19 cellular contexts compared by ENCODE assay signal in genomic region chr10:7365029-7365750, GRCh38. TPM values are rescaled to one million over a fixed set of nuclear protein-coding genes. Genes with fewer than 3 reads are reported as not detected.
DNase-seq lines count a peak whose midpoint lies in the region; ATAC-seq and TF ChIP-seq lines count a peak whose summit lies in the region.
"Had no signal": no experiment of that assay in that cellular context is flagged by ENCODE, and none has a peak within 500 bp of the region (broad histone marks: within the 10 kb centered on the region; RNA-seq: fewer than 3 reads in every experiment).

No MANE protein-coding gene starts in this region.

- CTCF ChIA-PET in activated CD8-positive, alpha-beta T cell treated with anti-CD3 and anti-CD28 coated beads, Interleukin-2, amount 10 ng/mL, durations not matched to agents 7 days and 5 days (lab: Charles Lee) = no interaction called here

- peaks cover 40% of the 10 kb centered on the region for H3K4me1 Mint-ChIP-seq in activated T-cell treated with anti-CD3 and anti-CD28 coated beads, Interleukin-2, amount 50 U/mL, for 24 hours (ENCODE audit: low read depth)
- H3K4me1 Mint-ChIP-seq in activated T-cell treated with anti-CD3 and anti-CD28 coated beads, Interleukin-2, amount 50 U/mL, for 4 hours (ENCODE audit: low read depth) = peaks cover 22% of the 10 kb centered on the region
- peaks cover 13% of the 10 kb centered on the region for H3K4me1 Mint-ChIP-seq in activated CD8-positive, alpha-beta T cell treated with anti-CD3 and anti-CD28 coated beads, Interleukin-2, amount 10 ng/mL, durations not matched to agents 7 days and 5 days (ENCODE audit: low read depth)
- peaks cover 24% of the 10 kb centered on the region for H3K4me1 Mint-ChIP-seq in neural crest cell
- H3K4me1 Mint-ChIP-seq: activated T-helper 17 cell treated with anti-CD3 and anti-CD28 coated beads, Interleukin-2, amount 50 U/mL, for 72 hours had no signal

- H3K36me3 Mint-ChIP-seq in activated T-cell treated with anti-CD3 and anti-CD28 coated beads, Interleukin-2, amount 50 U/mL, for 24 hours (ENCODE audit: low read depth) = peaks cover 97% of the 10 kb centered on the region
- peaks cover 59% of the 10 kb centered on the region for H3K36me3 Mint-ChIP-seq in activated T-cell treated with anti-CD3 and anti-CD28 coated beads, Interleukin-2, amount 50 U/mL, for 4 hours (ENCODE audit: insufficient read depth)
- peaks cover 87% of the 10 kb centered on the region for H3K36me3 Mint-ChIP-seq in activated CD8-positive, alpha-beta T cell treated with anti-CD3 and anti-CD28 coated beads, Interleukin-2, amount 10 ng/mL, durations not matched to agents 7 days and 5 days (ENCODE audit: low read depth)
- peaks cover 27% of the 10 kb centered on the region for H3K36me3 Mint-ChIP-seq in neural crest cell (ENCODE audit: low read depth)

- no peak overlapping the region for H3K4me3 Mint-ChIP-seq in activated T-cell treated with anti-CD3 and anti-CD28 coated beads, Interleukin-2, amount 50 U/mL, for 24 hours
- no peak overlapping the region for H3K4me3 Mint-ChIP-seq in activated T-cell treated with anti-CD3 and anti-CD28 coated beads, Interleukin-2, amount 50 U/mL, for 4 hours
- no peak overlapping the region for H3K4me3 Mint-ChIP-seq in activated CD8-positive, alpha-beta T cell treated with anti-CD3 and anti-CD28 coated beads, Interleukin-2, amount 10 ng/mL, durations not matched to agents 7 days and 5 days
- no peak overlapping the region for H3K4me3 Mint-ChIP-seq in neural crest cell
- H3K4me3 Mint-ChIP-seq: activated T-helper 17 cell treated with anti-CD3 and anti-CD28 coated beads, Interleukin-2, amount 50 U/mL, for 72 hours had no signal

- no peak for DNase-seq in activated T-cell treated with anti-CD3 and anti-CD28 coated beads, Interleukin-2, amount 50 U/mL, for 24 hours
- no peak for DNase-seq in activated T-cell treated with anti-CD3 and anti-CD28 coated beads, Interleukin-2, amount 50 U/mL, for 4 hours
- DNase-seq in activated CD8-positive, alpha-beta T cell treated with anti-CD3 and anti-CD28 coated beads, Interleukin-2, amount 10 ng/mL, durations not matched to agents 7 days and 5 days = no peak
- DNase-seq in foreskin melanocyte = peak; percentile 15
- DNase-seq in neural crest cell (ENCODE audit: low read depth, low spot score) = no peak
- no peak for DNase-seq in SHP77 treated with DMSO at 0.1 percent for 48 hours (lab: John Stamatoyannopoulos, UW)
- DNase-seq: activated CD4-positive, alpha-beta T cell treated with anti-CD3 and anti-CD28 coated beads for 4 hours; CD4-positive, CD25-positive, alpha-beta regulatory T cell; kidney glomerular epithelial cell; MM.1S; NCI-H1436; NCI-H345; NCI-H82; sigmoid colon; stimulated activated CD4-positive, alpha-beta T cell treated with anti-CD3 and anti-CD28 coated beads, Interleukin-15, amount 100 ng/mL, for 24 hours; stimulated activated naive CD4-positive, alpha-beta T cell treated with Interleukin-2 at 50 U/mL for 16 hours had no signal

- ATAC-seq in activated T-cell treated with anti-CD3 and anti-CD28 coated beads, Interleukin-2, amount 50 U/mL, for 4 hours = no peak
- no peak for ATAC-seq in activated CD8-positive, alpha-beta T cell treated with anti-CD3 and anti-CD28 coated beads, Interleukin-2, amount 10 ng/mL, durations not matched to agents 7 days and 5 days
- ATAC-seq in HG02884 (IDR thresholded peaks at IDR 0.05; ENCODE audit: unreplicated experiment) (no peak), esophagus mucosa (no peak)
- ATAC-seq: activated T-helper 17 cell treated with anti-CD3 and anti-CD28 coated beads, Interleukin-2, amount 50 U/mL, for 72 hours had no signal

- peak overlapping the region; percentile 90 for H3K27ac Mint-ChIP-seq in activated T-cell treated with anti-CD3 and anti-CD28 coated beads, Interleukin-2, amount 50 U/mL, for 24 hours
- peak overlapping the region; percentile 37 for H3K27ac Mint-ChIP-seq in activated CD8-positive, alpha-beta T cell treated with anti-CD3 and anti-CD28 coated beads, Interleukin-2, amount 10 ng/mL, durations not matched to agents 7 days and 5 days
- peak overlapping the region; percentile 4 for H3K27ac Mint-ChIP-seq in neural crest cell (ENCODE audit: unreplicated experiment)
- H3K27ac Mint-ChIP-seq: activated T-helper 17 cell treated with anti-CD3 and anti-CD28 coated beads, Interleukin-2, amount 50 U/mL, for 72 hours had no signal

- H3K27me3 Mint-ChIP-seq in activated T-cell treated with anti-CD3 and anti-CD28 coated beads, Interleukin-2, amount 50 U/mL, for 24 hours = no peaks in the 10 kb centered on the region
- no peaks in the 10 kb centered on the region for H3K27me3 Mint-ChIP-seq in activated T-cell treated with anti-CD3 and anti-CD28 coated beads, Interleukin-2, amount 50 U/mL, for 4 hours (ENCODE audit: low read depth)
- H3K27me3 Mint-ChIP-seq in activated CD8-positive, alpha-beta T cell treated with anti-CD3 and anti-CD28 coated beads, Interleukin-2, amount 10 ng/mL, durations not matched to agents 7 days and 5 days (ENCODE audit: low read depth) = no peaks in the 10 kb centered on the region
- H3K27me3 Mint-ChIP-seq in neural crest cell (ENCODE audit: low read depth) = no peaks in the 10 kb centered on the region
- H3K27me3 Mint-ChIP-seq: activated T-helper 17 cell treated with anti-CD3 and anti-CD28 coated beads, Interleukin-2, amount 50 U/mL, for 72 hours; CD4-positive, CD25-positive, alpha-beta regulatory T cell had no signal

- POLR2A ChIA-PET in activated CD8-positive, alpha-beta T cell treated with anti-CD3 and anti-CD28 coated beads, Interleukin-2, amount 10 ng/mL, durations not matched to agents 7 days and 5 days (lab: Charles Lee) = interaction anchor here (0.7 kb wide), 1 partner anchor 11 kb away, joined by 3 read pairs; no protein-coding TSS in a partner anchor

- peaks cover 2% of the 10 kb centered on the region for H3K9me3 Mint-ChIP-seq in activated T-cell treated with anti-CD3 and anti-CD28 coated beads, Interleukin-2, amount 50 U/mL, for 24 hours
- peaks cover 4% of the 10 kb centered on the region for H3K9me3 Mint-ChIP-seq in activated T-cell treated with anti-CD3 and anti-CD28 coated beads, Interleukin-2, amount 50 U/mL, for 4 hours
- H3K9me3 Mint-ChIP-seq in activated CD8-positive, alpha-beta T cell treated with anti-CD3 and anti-CD28 coated beads, Interleukin-2, amount 10 ng/mL, durations not matched to agents 7 days and 5 days (ENCODE audit: insufficient read depth) = peaks cover 13% of the 10 kb centered on the region
- H3K9me3 Mint-ChIP-seq in neural crest cell = no peaks in the 10 kb centered on the region
- H3K9me3 Mint-ChIP-seq: activated T-helper 17 cell treated with anti-CD3 and anti-CD28 coated beads, Interleukin-2, amount 50 U/mL, for 72 hours had no signal

- TF ChIP-seq CTCF in neural crest cell (conservative IDR thresholded peaks at IDR 0.05) = no peak

RNA-seq across cellular contexts. Expression of gene SFMBT2, which starts 45.6 kb away (rescaled TPM):
- total RNA-seq in activated T-cell treated with anti-CD3 and anti-CD28 coated beads, Interleukin-2, amount 50 U/mL, for 4 hours = 10 to 100 TPM; 16.4 to 22.0 (median 20.6) TPM
- total RNA-seq in activated CD8-positive, alpha-beta T cell treated with anti-CD3 and anti-CD28 coated beads, Interleukin-2, amount 10 ng/mL, durations not matched to agents 7 days and 5 days = 10 to 100 TPM; 63.1 to 63.2 TPM
- total RNA-seq in neural crest cell (7.0 and 8.8 TPM in 2 replicates), esophagus mucosa (1.3 TPM)

Comparison
In these comparisons a context has a peak if more than half of its experiments do, and no peak if none do; other contexts are left out.
1. H3K27ac Mint-ChIP-seq: peak in every context shown above with its lines; median percentile 90 in activated T-cell treated with anti-CD3 and anti-CD28 coated beads, Interleukin-2, amount 50 U/mL, for 24 hours; 37 in activated CD8-positive, alpha-beta T cell treated with anti-CD3 and anti-CD28 coated beads, Interleukin-2, amount 10 ng/mL, durations not matched to agents 7 days and 5 days; 4 in neural crest cell.